In genomic region chr12:49000346-49000745, GRCh38 we compare ENCODE assay signal across 14 cellular contexts. TPM values are rescaled to one million over a fixed set of nuclear protein-coding genes. Genes with fewer than 3 reads are reported as not detected.
DNase-seq lines count a peak whose midpoint lies in the region; ATAC-seq and TF ChIP-seq lines count a peak whose summit lies in the region.
"Had no signal": no experiment of that assay in that cellular context is flagged by ENCODE, and none has a peak within 500 bp of the region (broad histone marks: within the 10 kb centered on the region; RNA-seq: fewer than 3 reads in every experiment).

No MANE protein-coding gene starts in this region.

- ATAC-seq in activated T-cell treated with anti-CD3 and anti-CD28 coated beads, Interleukin-2, amount 50 U/mL, for 72 hours (replicated peaks in 1 of 2): no peak
- ATAC-seq: lower lobe of right lung had no signal

- TF ChIP-seq CTCF in glutamatergic neuron (IDR thresholded peaks at IDR 0.05; ENCODE audit: partially characterized antibody, unreplicated experiment): no peak

- H3K27me3 ChIP-seq in skeletal muscle tissue (ENCODE audit: control insufficient read depth in 3 of 3, insufficient read depth in 3 of 3, low read length in 3 of 3): peaks cover 8 to 31% (median 14%) of the 10 kb centered on the region in 3 donors

- H3K4me3 Mint-ChIP-seq in activated T-cell treated with anti-CD3 and anti-CD28 coated beads, Interleukin-2, amount 50 U/mL, for 24 hours: no peak overlapping the region
- H3K4me3 Mint-ChIP-seq in activated T-cell treated with anti-CD3 and anti-CD28 coated beads, Interleukin-2, amount 50 U/mL, for 72 hours: peak overlapping the region in 1 of 2 donors; percentile 86
- H3K4me3 Mint-ChIP-seq in glutamatergic neuron (ENCODE audit: unreplicated experiment): peak overlapping the region; percentile 88

- H3K36me3 Mint-ChIP-seq in activated T-cell treated with anti-CD3 and anti-CD28 coated beads, Interleukin-2, amount 50 U/mL, for 24 hours (ENCODE audit: low read depth): peaks cover 51% of the 10 kb centered on the region
- peaks cover 13 to 15% of the 10 kb centered on the region in 2 donors for H3K36me3 Mint-ChIP-seq in activated T-cell treated with anti-CD3 and anti-CD28 coated beads, Interleukin-2, amount 50 U/mL, for 72 hours (ENCODE audit: insufficient read depth in 2 of 2)
- no peaks in the 10 kb centered on the region for H3K36me3 Mint-ChIP-seq in glutamatergic neuron (ENCODE audit: unreplicated experiment)

- peaks cover 27 to 46% (median 42%) of the 10 kb centered on the region in 3 donors for H3K4me1 ChIP-seq in skeletal muscle tissue (ENCODE audit: control insufficient read depth in 3 of 3, insufficient read depth in 3 of 3, low read length in 3 of 3)

- H3K36me3 ChIP-seq in skeletal muscle tissue (ENCODE audit: control insufficient read depth in 3 of 3, insufficient read depth in 3 of 3, low read length in 3 of 3): peaks cover 38 to 44% (median 39%) of the 10 kb centered on the region in 3 donors

- H3K27ac Mint-ChIP-seq in activated T-cell treated with anti-CD3 and anti-CD28 coated beads, Interleukin-2, amount 50 U/mL, for 24 hours: peak overlapping the region; percentile 11
- H3K27ac Mint-ChIP-seq in activated T-cell treated with anti-CD3 and anti-CD28 coated beads, Interleukin-2, amount 50 U/mL, for 72 hours: no peak overlapping the region
- H3K27ac Mint-ChIP-seq in glutamatergic neuron (ENCODE audit: unreplicated experiment): peak overlapping the region; percentile 66
- H3K27ac Mint-ChIP-seq: T-helper 2 cell treated with Interferon-gamma antibody and Interleukin-4, amounts not matched to agents 5 μg/mL and 100 μg/mL, for 36 hours had no signal

- DNase-seq in activated T-cell treated with anti-CD3 and anti-CD28 coated beads, Interleukin-2, amount 50 U/mL, for 24 hours: peak; percentile 24
- no peak for DNase-seq in activated T-cell treated with anti-CD3 and anti-CD28 coated beads, Interleukin-2, amount 50 U/mL, for 72 hours
- DNase-seq in NCI-H524 treated with DMSO at 0.1 percent for 48 hours (lab: John Stamatoyannopoulos, UW) (peak; percentile 29), glutamatergic neuron (no peak), SIG-M5 (lab: John Stamatoyannopoulos, UW) (no peak), NCI-H1930 (lab: John Stamatoyannopoulos, UW) (no peak)
- no peak for DNase-seq in activated CD8-positive, alpha-beta memory T cell treated with anti-CD3 and anti-CD28 coated beads, Interleukin-2, amount 50 U/mL, for 48 hours
- DNase-seq: lower lobe of right lung, NCI-H187 treated with DMSO at 0.1 percent for 48 hours had no signal

- H3K9me3 ChIP-seq in skeletal muscle tissue (ENCODE audit: control insufficient read depth in 3 of 3, low read length in 3 of 3): no peaks in the 10 kb centered on the region
- H3K9me3 ChIP-seq: lower lobe of right lung had no signal

- H3K4me3 ChIP-seq in skeletal muscle tissue (ENCODE audit: low read length in 3 of 3): peak overlapping the region; percentile 29 to 62 (median 59)
- H3K4me3 ChIP-seq: lower lobe of right lung had no signal

- H3K9me3 Mint-ChIP-seq in activated T-cell treated with anti-CD3 and anti-CD28 coated beads, Interleukin-2, amount 50 U/mL, for 24 hours: no peaks in the 10 kb centered on the region
- H3K9me3 Mint-ChIP-seq in activated T-cell treated with anti-CD3 and anti-CD28 coated beads, Interleukin-2, amount 50 U/mL, for 72 hours: no peaks in the 10 kb centered on the region
- peaks cover 9% of the 10 kb centered on the region for H3K9me3 Mint-ChIP-seq in glutamatergic neuron (ENCODE audit: unreplicated experiment)
- H3K9me3 Mint-ChIP-seq: T-helper 2 cell treated with Interferon-gamma antibody and Interleukin-4, amounts not matched to agents 5 μg/mL and 100 μg/mL, for 36 hours had no signal

- peak overlapping the region; percentile 40 to 81 (median 64) for H3K9ac ChIP-seq in skeletal muscle tissue (ENCODE audit: low read depth in 1 of 3, low read length in 3 of 3)

- no peak overlapping the region for H3K27ac ChIP-seq in skeletal muscle tissue (ENCODE audit: low read depth, low read length)
- H3K27ac ChIP-seq: lower lobe of right lung had no signal

- H3K4me1 Mint-ChIP-seq in activated T-cell treated with anti-CD3 and anti-CD28 coated beads, Interleukin-2, amount 50 U/mL, for 24 hours (ENCODE audit: low read depth): peaks cover 33% of the 10 kb centered on the region
- peaks cover 23% of the 10 kb centered on the region for H3K4me1 Mint-ChIP-seq in activated T-cell treated with anti-CD3 and anti-CD28 coated beads, Interleukin-2, amount 50 U/mL, for 72 hours (ENCODE audit: low read depth)
- H3K4me1 Mint-ChIP-seq in glutamatergic neuron (ENCODE audit: low read depth, unreplicated experiment): peaks cover 21% of the 10 kb centered on the region

- peaks cover 55% of the 10 kb centered on the region for H3K27me3 Mint-ChIP-seq in activated T-cell treated with anti-CD3 and anti-CD28 coated beads, Interleukin-2, amount 50 U/mL, for 24 hours
- peaks cover 16% of the 10 kb centered on the region for H3K27me3 Mint-ChIP-seq in activated T-cell treated with anti-CD3 and anti-CD28 coated beads, Interleukin-2, amount 50 U/mL, for 72 hours (ENCODE audit: low read depth)
- H3K27me3 Mint-ChIP-seq in glutamatergic neuron (ENCODE audit: unreplicated experiment): peaks cover 17% of the 10 kb centered on the region

RNA-seq across cellular contexts. Expression of gene DDN, which starts 1.2 kb away (rescaled TPM):
- under 1 TPM; 0.25 to 0.38 TPM for total RNA-seq in activated T-cell treated with anti-CD3 and anti-CD28 coated beads, Interleukin-2, amount 50 U/mL, for 72 hours
- total RNA-seq in glutamatergic neuron (ENCODE audit: unreplicated experiment) (6.4 TPM), skeletal muscle tissue (18.8 TPM)
- total RNA-seq: lower lobe of right lung had no signal

RNA-seq across cellular contexts. Expression of gene PRKAG1, which starts 18.2 kb away (rescaled TPM):
- 10 to 100 TPM; 66.1 to 79.3 TPM for total RNA-seq in activated T-cell treated with anti-CD3 and anti-CD28 coated beads, Interleukin-2, amount 50 U/mL, for 72 hours
- total RNA-seq in glutamatergic neuron (ENCODE audit: unreplicated experiment) (58.2 TPM), skeletal muscle tissue (41.8 TPM)

RNA-seq across cellular contexts. Expression of gene WNT1, which starts 22.2 kb away (rescaled TPM):
- total RNA-seq in activated T-cell treated with anti-CD3 and anti-CD28 coated beads, Interleukin-2, amount 50 U/mL, for 72 hours: under 1 TPM in 1 of 2 donors, not detected in 1; 0.42 TPM
- not detected for total RNA-seq in glutamatergic neuron (ENCODE audit: unreplicated experiment)
- not detected for total RNA-seq in skeletal muscle tissue
- total RNA-seq: cerebellum, epithelial cell of proximal tubule, lower lobe of right lung, osteocyte had no signal

RNA-seq across cellular contexts. Expression of gene WNT10B, which starts 28.8 kb away (rescaled TPM):
- 1 to 10 TPM in 1 of 2 donors, under 1 TPM in 1; 0.31 to 1.7 TPM for total RNA-seq in activated T-cell treated with anti-CD3 and anti-CD28 coated beads, Interleukin-2, amount 50 U/mL, for 72 hours
- total RNA-seq in glutamatergic neuron (ENCODE audit: unreplicated experiment) (not detected), skeletal muscle tissue (0.52 TPM)
- total RNA-seq: epithelial cell of proximal tubule, osteocyte had no signal

RNA-seq across cellular contexts. Expression of gene ARF3, which starts 43.1 kb away (rescaled TPM):
- 10 to 100 TPM; 73.5 to 96.5 TPM for total RNA-seq in activated T-cell treated with anti-CD3 and anti-CD28 coated beads, Interleukin-2, amount 50 U/mL, for 72 hours
- 162 TPM for total RNA-seq in glutamatergic neuron (ENCODE audit: unreplicated experiment)
- 19.8 TPM for total RNA-seq in skeletal muscle tissue

Comparison
In these comparisons a context has a peak if more than half of its experiments do, and no peak if none do; other contexts are left out.
1. DNase-seq: peak in activated T-cell treated with anti-CD3 and anti-CD28 coated beads, Interleukin-2, amount 50 U/mL, for 24 hours (single experiment) and NCI-H524 treated with DMSO at 0.1 percent for 48 hours (single experiment); none in activated T-cell treated with anti-CD3 and anti-CD28 coated beads, Interleukin-2, amount 50 U/mL, for 72 hours (0 of 2), glutamatergic neuron (single experiment), SIG-M5 (single experiment), activated CD8-positive, alpha-beta memory T cell treated with anti-CD3 and anti-CD28 coated beads, Interleukin-2, amount 50 U/mL, for 48 hours (single experiment) and NCI-H1930 (0 of 2).